1 cellular context compared by ENCODE assay signal in the genomic region with DNA sequence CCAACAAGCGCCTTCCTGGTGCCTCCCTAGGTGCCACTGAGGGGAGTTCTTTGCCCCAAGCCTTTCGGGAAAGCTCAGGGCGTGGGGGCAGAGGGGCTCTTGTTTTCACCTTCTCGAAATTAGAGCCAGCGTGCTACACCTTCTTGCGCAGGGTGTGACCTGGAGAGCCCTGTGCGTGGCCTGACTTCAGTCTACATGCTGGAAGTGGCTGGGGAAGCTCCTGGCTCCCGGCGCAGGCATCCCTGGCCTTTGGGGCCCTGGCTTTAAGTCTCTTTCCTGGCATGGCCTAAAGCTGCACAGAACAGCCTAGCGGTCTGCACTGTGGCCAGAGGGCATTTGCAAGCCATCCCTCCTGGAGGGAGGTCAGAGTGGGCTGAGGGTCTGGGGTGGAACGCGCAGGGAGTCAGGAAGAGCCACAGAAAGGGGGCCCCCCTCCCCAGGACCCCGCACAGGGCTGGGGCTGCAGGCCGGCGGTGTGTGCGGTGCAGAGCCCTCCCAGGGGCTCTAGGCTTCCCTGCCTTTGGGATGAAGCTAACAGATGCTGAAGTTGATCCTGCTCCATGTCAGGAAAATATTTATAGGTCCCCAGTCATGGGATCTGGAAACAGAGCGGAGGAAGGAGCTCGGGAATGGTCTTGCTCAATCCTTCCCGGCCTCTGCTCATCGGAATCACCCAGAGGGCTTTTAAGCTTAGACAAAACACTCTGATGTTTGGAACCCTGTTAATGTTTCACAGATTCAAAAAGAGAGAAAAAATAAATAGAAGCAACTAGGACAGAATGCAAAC.
TF ChIP-seq lines count a peak whose summit lies in the region.

No MANE protein-coding gene starts in this region.

TF ChIP-seq in HepG2, 621 proteins besides CTCF, POLR2A, EP300 and RAD21 (continued from another document and continues in another):
- TF ChIP-seq, protein P1, sequence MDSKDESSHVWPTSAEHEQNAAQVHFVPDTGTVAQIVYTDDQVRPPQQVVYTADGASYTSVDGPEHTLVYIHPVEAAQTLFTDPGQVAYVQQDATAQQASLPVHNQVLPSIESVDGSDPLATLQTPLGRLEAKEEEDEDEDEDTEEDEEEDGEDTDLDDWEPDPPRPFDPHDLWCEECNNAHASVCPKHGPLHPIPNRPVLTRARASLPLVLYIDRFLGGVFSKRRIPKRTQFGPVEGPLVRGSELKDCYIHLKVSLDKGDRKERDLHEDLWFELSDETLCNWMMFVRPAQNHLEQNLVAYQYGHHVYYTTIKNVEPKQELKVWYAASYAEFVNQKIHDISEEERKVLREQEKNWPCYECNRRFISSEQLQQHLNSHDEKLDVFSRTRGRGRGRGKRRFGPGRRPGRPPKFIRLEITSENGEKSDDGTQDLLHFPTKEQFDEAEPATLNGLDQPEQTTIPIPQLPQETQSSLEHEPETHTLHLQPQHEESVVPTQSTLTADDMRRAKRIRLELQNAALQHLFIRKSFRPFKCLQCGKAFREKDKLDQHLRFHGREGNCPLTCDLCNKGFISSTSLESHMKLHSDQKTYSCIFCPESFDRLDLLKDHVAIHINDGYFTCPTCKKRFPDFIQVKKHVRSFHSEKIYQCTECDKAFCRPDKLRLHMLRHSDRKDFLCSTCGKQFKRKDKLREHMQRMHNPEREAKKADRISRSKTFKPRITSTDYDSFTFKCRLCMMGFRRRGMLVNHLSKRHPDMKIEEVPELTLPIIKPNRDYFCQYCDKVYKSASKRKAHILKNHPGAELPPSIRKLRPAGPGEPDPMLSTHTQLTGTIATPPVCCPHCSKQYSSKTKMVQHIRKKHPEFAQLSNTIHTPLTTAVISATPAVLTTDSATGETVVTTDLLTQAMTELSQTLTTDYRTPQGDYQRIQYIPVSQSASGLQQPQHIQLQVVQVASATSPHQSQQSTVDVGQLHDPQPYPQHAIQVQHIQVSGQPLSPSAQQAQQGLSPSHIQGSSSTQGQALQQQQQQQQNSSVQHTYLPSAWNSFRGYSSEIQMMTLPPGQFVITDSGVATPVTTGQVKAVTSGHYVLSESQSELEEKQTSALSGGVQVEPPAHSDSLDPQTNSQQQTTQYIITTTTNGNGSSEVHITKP (CRISPR knock-in tag; IDR thresholded peaks at IDR 0.05; ENCODE audit: low read depth), result 0 out of 2 replicates have a peak, but pooled peaks have one; percentile 26
- TF ChIP-seq SRSF4 (IDR thresholded peaks at IDR 0.05; ENCODE audit: low read depth, low read length, poor library complexity, severe bottlenecking) (no peak), ZNF251 (CRISPR knock-in tag; IDR thresholded peaks at IDR 0.05) (no peak), CCAR2 (optimal IDR thresholded peaks at IDR 0.05; ENCODE audit: low read depth, low read length) (peak; percentile 64), CENPT (CRISPR knock-in tag; IDR thresholded peaks at IDR 0.05; ENCODE audit: low read depth) (no peak), SNAI1 (CRISPR knock-in tag; IDR thresholded peaks at IDR 0.05; ENCODE audit: borderline replicate concordance) (no peak), ZFX (CRISPR knock-in tag; IDR thresholded peaks at IDR 0.05; ENCODE audit: low read depth) (peak; percentile 53), MED1 (CRISPR knock-in tag; IDR thresholded peaks at IDR 0.05) (0 out of 2 replicates have a peak, but pooled peaks have one; percentile 4), ZNF556 (CRISPR knock-in tag; IDR thresholded peaks at IDR 0.05; ENCODE audit: borderline replicate concordance) (no peak), PCBP1 (IDR thresholded peaks at IDR 0.05; ENCODE audit: borderline replicate concordance, low read depth, low read length) (0 out of 2 replicates have a peak, but pooled peaks have one; percentile 72), THAP11 (CRISPR knock-in tag; IDR thresholded peaks at IDR 0.05) (peak; percentile 11; the same call in 1 of the 2 replicates), FOXO1 (CRISPR knock-in tag; IDR thresholded peaks at IDR 0.05) (peak; percentile 24), ZNF263 (CRISPR knock-in tag; IDR thresholded peaks at IDR 0.05) (peak; percentile 55), IKZF4 (CRISPR knock-in tag; IDR thresholded peaks at IDR 0.05; ENCODE audit: borderline replicate concordance, low read depth, not compliant biosample characterization) (no peak), ZNF552 (CRISPR knock-in tag; IDR thresholded peaks at IDR 0.05; ENCODE audit: borderline replicate concordance) (0 out of 2 replicates have a peak, but pooled peaks have one; percentile 61), POLR2G (IDR thresholded peaks at IDR 0.05; ENCODE audit: low read depth, low read length) (peak; percentile 79), ZBTB38 (CRISPR knock-in tag; IDR thresholded peaks at IDR 0.05) (no peak), ZNF746 (CRISPR knock-in tag; IDR thresholded peaks at IDR 0.05) (peak; percentile 19; the same call in 1 of the 2 replicates), ZNF136 (CRISPR knock-in tag; IDR thresholded peaks at IDR 0.05; ENCODE audit: low read depth) (no peak), SOX5 (CRISPR knock-in tag; IDR thresholded peaks at IDR 0.05; ENCODE audit: borderline replicate concordance) (peak; percentile 45; the same call in 1 of the 2 replicates), ZBTB42 (CRISPR knock-in tag; IDR thresholded peaks at IDR 0.05) (no peak), SIN3A (IDR thresholded peaks at IDR 0.05; ENCODE audit: borderline replicate concordance, low read depth, low read length) (0 out of 2 replicates have a peak, but pooled peaks have one; percentile 54), ISL2 (CRISPR knock-in tag; IDR thresholded peaks at IDR 0.05) (peak; percentile 16; the same call in 1 of the 2 replicates), SOX13 (IDR thresholded peaks at IDR 0.05) (no peak), SOX13 (CRISPR knock-in tag; conservative IDR thresholded peaks at IDR 0.05 in 1 of 2, IDR thresholded peaks at IDR 0.05 in 1 of 2) (peak in 1 of 2 experiments; percentile 51; a peak in 1 of 4 replicates)
- TF ChIP-seq, protein P2, sequence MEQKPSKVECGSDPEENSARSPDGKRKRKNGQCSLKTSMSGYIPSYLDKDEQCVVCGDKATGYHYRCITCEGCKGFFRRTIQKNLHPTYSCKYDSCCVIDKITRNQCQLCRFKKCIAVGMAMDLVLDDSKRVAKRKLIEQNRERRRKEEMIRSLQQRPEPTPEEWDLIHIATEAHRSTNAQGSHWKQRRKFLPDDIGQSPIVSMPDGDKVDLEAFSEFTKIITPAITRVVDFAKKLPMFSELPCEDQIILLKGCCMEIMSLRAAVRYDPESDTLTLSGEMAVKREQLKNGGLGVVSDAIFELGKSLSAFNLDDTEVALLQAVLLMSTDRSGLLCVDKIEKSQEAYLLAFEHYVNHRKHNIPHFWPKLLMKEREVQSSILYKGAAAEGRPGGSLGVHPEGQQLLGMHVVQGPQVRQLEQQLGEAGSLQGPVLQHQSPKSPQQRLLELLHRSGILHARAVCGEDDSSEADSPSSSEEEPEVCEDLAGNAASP (CRISPR knock-in tag; IDR thresholded peaks at IDR 0.05; ENCODE audit: borderline replicate concordance), result peak; percentile 0; the same call in 1 of the 2 replicates
- TF ChIP-seq, protein P3, sequence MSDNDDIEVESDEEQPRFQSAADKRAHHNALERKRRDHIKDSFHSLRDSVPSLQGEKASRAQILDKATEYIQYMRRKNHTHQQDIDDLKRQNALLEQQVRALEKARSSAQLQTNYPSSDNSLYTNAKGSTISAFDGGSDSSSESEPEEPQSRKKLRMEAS (IDR thresholded peaks at IDR 0.05), result peak; percentile 34; the same call in 1 of the 2 replicates
- TF ChIP-seq, protein P4, sequence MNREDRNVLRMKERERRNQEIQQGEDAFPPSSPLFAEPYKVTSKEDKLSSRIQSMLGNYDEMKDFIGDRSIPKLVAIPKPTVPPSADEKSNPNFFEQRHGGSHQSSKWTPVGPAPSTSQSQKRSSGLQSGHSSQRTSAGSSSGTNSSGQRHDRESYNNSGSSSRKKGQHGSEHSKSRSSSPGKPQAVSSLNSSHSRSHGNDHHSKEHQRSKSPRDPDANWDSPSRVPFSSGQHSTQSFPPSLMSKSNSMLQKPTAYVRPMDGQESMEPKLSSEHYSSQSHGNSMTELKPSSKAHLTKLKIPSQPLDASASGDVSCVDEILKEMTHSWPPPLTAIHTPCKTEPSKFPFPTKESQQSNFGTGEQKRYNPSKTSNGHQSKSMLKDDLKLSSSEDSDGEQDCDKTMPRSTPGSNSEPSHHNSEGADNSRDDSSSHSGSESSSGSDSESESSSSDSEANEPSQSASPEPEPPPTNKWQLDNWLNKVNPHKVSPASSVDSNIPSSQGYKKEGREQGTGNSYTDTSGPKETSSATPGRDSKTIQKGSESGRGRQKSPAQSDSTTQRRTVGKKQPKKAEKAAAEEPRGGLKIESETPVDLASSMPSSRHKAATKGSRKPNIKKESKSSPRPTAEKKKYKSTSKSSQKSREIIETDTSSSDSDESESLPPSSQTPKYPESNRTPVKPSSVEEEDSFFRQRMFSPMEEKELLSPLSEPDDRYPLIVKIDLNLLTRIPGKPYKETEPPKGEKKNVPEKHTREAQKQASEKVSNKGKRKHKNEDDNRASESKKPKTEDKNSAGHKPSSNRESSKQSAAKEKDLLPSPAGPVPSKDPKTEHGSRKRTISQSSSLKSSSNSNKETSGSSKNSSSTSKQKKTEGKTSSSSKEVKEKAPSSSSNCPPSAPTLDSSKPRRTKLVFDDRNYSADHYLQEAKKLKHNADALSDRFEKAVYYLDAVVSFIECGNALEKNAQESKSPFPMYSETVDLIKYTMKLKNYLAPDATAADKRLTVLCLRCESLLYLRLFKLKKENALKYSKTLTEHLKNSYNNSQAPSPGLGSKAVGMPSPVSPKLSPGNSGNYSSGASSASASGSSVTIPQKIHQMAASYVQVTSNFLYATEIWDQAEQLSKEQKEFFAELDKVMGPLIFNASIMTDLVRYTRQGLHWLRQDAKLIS (CRISPR knock-in tag; IDR thresholded peaks at IDR 0.05), result no peak
- TF ChIP-seq, protein P5, sequence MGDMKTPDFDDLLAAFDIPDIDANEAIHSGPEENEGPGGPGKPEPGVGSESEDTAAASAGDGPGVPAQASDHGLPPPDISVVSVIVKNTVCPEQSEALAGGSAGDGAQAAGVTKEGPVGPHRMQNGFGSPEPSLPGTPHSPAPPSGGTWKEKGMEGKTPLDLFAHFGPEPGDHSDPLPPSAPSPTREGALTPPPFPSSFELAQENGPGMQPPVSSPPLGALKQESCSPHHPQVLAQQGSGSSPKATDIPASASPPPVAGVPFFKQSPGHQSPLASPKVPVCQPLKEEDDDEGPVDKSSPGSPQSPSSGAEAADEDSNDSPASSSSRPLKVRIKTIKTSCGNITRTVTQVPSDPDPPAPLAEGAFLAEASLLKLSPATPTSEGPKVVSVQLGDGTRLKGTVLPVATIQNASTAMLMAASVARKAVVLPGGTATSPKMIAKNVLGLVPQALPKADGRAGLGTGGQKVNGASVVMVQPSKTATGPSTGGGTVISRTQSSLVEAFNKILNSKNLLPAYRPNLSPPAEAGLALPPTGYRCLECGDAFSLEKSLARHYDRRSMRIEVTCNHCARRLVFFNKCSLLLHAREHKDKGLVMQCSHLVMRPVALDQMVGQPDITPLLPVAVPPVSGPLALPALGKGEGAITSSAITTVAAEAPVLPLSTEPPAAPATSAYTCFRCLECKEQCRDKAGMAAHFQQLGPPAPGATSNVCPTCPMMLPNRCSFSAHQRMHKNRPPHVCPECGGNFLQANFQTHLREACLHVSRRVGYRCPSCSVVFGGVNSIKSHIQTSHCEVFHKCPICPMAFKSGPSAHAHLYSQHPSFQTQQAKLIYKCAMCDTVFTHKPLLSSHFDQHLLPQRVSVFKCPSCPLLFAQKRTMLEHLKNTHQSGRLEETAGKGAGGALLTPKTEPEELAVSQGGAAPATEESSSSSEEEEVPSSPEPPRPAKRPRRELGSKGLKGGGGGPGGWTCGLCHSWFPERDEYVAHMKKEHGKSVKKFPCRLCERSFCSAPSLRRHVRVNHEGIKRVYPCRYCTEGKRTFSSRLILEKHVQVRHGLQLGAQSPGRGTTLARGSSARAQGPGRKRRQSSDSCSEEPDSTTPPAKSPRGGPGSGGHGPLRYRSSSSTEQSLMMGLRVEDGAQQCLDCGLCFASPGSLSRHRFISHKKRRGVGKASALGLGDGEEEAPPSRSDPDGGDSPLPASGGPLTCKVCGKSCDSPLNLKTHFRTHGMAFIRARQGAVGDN (CRISPR knock-in tag; IDR thresholded peaks at IDR 0.05), result peak; percentile 50
- TF ChIP-seq, protein P6, sequence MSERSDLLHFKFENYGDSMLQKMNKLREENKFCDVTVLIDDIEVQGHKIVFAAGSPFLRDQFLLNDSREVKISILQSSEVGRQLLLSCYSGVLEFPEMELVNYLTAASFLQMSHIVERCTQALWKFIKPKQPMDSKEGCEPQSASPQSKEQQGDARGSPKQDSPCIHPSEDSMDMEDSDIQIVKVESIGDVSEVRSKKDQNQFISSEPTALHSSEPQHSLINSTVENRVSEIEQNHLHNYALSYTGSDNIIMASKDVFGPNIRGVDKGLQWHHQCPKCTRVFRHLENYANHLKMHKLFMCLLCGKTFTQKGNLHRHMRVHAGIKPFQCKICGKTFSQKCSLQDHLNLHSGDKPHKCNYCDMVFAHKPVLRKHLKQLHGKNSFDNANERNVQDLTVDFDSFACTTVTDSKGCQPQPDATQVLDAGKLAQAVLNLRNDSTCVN (CRISPR knock-in tag; IDR thresholded peaks at IDR 0.05; ENCODE audit: borderline replicate concordance), result 0 out of 2 replicates have a peak, but pooled peaks have one; percentile 39
- TF ChIP-seq, protein P7, sequence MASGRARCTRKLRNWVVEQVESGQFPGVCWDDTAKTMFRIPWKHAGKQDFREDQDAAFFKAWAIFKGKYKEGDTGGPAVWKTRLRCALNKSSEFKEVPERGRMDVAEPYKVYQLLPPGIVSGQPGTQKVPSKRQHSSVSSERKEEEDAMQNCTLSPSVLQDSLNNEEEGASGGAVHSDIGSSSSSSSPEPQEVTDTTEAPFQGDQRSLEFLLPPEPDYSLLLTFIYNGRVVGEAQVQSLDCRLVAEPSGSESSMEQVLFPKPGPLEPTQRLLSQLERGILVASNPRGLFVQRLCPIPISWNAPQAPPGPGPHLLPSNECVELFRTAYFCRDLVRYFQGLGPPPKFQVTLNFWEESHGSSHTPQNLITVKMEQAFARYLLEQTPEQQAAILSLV (CRISPR knock-in tag; IDR thresholded peaks at IDR 0.05; ENCODE audit: borderline replicate concordance), result peak; percentile 39; the same call in 1 of the 2 replicates
- TF ChIP-seq, protein P8, sequence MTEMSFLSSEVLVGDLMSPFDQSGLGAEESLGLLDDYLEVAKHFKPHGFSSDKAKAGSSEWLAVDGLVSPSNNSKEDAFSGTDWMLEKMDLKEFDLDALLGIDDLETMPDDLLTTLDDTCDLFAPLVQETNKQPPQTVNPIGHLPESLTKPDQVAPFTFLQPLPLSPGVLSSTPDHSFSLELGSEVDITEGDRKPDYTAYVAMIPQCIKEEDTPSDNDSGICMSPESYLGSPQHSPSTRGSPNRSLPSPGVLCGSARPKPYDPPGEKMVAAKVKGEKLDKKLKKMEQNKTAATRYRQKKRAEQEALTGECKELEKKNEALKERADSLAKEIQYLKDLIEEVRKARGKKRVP (CRISPR knock-in tag; IDR thresholded peaks at IDR 0.05), result 0 out of 4 replicates have a peak, but pooled peaks of 1 of the 2 experiments have one; percentile 12
- TF ChIP-seq, protein P9, sequence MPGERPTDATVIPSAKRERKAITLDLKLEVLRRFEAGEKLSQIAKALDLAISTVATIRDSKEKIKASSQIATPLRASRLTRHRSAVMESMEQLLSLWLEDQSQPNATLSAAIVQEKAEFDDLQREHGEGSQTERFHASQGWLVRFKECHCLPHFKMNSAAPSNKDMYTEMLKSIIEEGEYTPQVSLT (CRISPR knock-in tag; IDR thresholded peaks at IDR 0.05; ENCODE audit: borderline replicate concordance, low read depth), result no peak
